Comparison of ENCODE assay signal across 25 cellular contexts in the genomic region with DNA sequence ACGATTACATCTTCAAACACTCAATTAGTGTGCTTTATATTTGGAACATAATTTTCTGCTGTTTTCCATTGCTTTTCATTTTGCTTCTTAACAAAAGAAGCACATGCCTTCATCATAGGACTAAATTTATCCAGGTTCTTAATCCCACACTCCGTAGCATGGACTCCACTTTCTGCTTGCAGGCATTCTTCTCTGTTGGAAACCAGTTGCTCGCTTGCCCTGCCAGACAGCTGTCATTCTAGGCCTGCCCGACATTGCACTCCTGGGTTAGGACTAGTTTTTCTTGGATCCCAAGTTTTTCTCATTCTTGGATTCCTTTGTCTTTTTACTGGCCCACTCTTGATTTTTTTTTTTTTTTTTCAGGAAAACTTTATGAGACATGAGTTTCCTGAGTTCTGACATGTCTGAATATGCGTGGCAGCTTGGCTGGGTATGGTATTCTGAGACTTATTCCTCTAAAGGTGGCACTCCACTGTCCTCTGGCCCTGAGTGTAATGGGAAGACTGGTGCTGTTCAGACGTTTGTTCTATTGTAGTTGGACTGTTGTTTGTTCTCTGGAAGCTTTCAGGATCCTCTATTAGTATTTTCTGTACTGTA.
"Had no signal": no experiment of that assay in that cellular context is flagged by ENCODE, and none has a peak within 500 bp of the region (broad histone marks: within the 10 kb centered on the region; RNA-seq: fewer than 3 reads in every experiment).

No MANE protein-coding gene starts in this region.

- H3K36me3 Mint-ChIP-seq: mesothelial cell of epicardium; naive thymus-derived CD8-positive, alpha-beta T cell; stimulated activated effector memory CD8-positive, alpha-beta T cell treated with anti-CD3 and anti-CD28 coated beads, Interleukin-12 subunit alpha, Interleukin-12 subunit beta, amount 100 ng/mL, for 72 hours had no signal

- H3K4me3 ChIP-seq: colonic mucosa, gastrocnemius medialis, lung, mucosa of descending colon, right atrium auricular region, thoracic aorta, tibial nerve, upper lobe of left lung had no signal

- H3K4me3 Mint-ChIP-seq: dendritic cell treated with granulocyte-macrophage colony-stimulating factor and Interleukin-4, amounts not matched to agents 40 ng/mL and 50 ng/mL, for 4 days; mesothelial cell of epicardium; naive thymus-derived CD8-positive, alpha-beta T cell; stimulated activated effector memory CD8-positive, alpha-beta T cell treated with anti-CD3 and anti-CD28 coated beads, Interleukin-12 subunit alpha, Interleukin-12 subunit beta, amount 100 ng/mL, for 72 hours had no signal

- H3K27me3 Mint-ChIP-seq: dendritic cell treated with granulocyte-macrophage colony-stimulating factor and Interleukin-4, amounts not matched to agents 40 ng/mL and 50 ng/mL, for 4 days had no signal

- H3K27ac Mint-ChIP-seq: dendritic cell treated with granulocyte-macrophage colony-stimulating factor and Interleukin-4, amounts not matched to agents 40 ng/mL and 50 ng/mL, for 4 days; mesothelial cell of epicardium; progenitor cell of endocrine pancreas; stimulated activated effector memory CD8-positive, alpha-beta T cell treated with anti-CD3 and anti-CD28 coated beads, Interleukin-12 subunit alpha, Interleukin-12 subunit beta, amount 100 ng/mL, for 72 hours had no signal

- H3K4me1 ChIP-seq: colonic mucosa, parathyroid adenoma, right atrium auricular region had no signal

- H3K9me3 Mint-ChIP-seq: dendritic cell treated with granulocyte-macrophage colony-stimulating factor and Interleukin-4, amounts not matched to agents 40 ng/mL and 50 ng/mL, for 4 days; naive thymus-derived CD8-positive, alpha-beta T cell; stimulated activated effector memory CD8-positive, alpha-beta T cell treated with anti-CD3 and anti-CD28 coated beads, Interleukin-12 subunit alpha, Interleukin-12 subunit beta, amount 100 ng/mL, for 72 hours had no signal

- H3K27me3 ChIP-seq: colonic mucosa, gastrocnemius medialis, right atrium auricular region, tibial nerve, upper lobe of left lung had no signal

- H3K79me2 ChIP-seq: parathyroid adenoma had no signal

- H2AFZ ChIP-seq: parathyroid adenoma had no signal

- FAIRE-seq: kidney, urothelium cell line had no signal

- H3K9me3 ChIP-seq: colonic mucosa, gastrocnemius medialis, mucosa of descending colon, neutrophil, right atrium auricular region, thoracic aorta, tibial nerve, upper lobe of left lung had no signal

- H3K27ac ChIP-seq: colonic mucosa, gastrocnemius medialis, neutrophil, parathyroid adenoma, right atrium auricular region, thoracic aorta, tibial nerve, upper lobe of left lung had no signal

- DNase-seq: central memory CD4-positive, alpha-beta T cell; colonic mucosa; effector memory CD4-positive, alpha-beta T cell; foreskin fibroblast; gastrocnemius medialis; kidney; mesenchymal stem cell; mucosa of descending colon; naive thymus-derived CD8-positive, alpha-beta T cell; stimulated activated CD4-positive, alpha-beta T cell treated with anti-CD3 and anti-CD28 coated beads, Interleukin-2, amount 100 ng/mL, for 24 hours; stimulated activated CD4-positive, alpha-beta T cell treated with anti-CD3 and anti-CD28 coated beads, Interleukin-4, amount 100 ng/mL, for 24 hours; stimulated activated naive CD4-positive, alpha-beta T cell treated with Interleukin-2 at 50 U/mL for 16 hours; substantia nigra; upper lobe of left lung had no signal

- H3K9ac ChIP-seq: parathyroid adenoma had no signal

- H3K36me3 ChIP-seq: colonic mucosa, gastrocnemius medialis, neutrophil, right atrium auricular region, thoracic aorta, tibial nerve, upper lobe of left lung had no signal
